22 cellular contexts compared by ENCODE assay signal in the genomic region with DNA sequence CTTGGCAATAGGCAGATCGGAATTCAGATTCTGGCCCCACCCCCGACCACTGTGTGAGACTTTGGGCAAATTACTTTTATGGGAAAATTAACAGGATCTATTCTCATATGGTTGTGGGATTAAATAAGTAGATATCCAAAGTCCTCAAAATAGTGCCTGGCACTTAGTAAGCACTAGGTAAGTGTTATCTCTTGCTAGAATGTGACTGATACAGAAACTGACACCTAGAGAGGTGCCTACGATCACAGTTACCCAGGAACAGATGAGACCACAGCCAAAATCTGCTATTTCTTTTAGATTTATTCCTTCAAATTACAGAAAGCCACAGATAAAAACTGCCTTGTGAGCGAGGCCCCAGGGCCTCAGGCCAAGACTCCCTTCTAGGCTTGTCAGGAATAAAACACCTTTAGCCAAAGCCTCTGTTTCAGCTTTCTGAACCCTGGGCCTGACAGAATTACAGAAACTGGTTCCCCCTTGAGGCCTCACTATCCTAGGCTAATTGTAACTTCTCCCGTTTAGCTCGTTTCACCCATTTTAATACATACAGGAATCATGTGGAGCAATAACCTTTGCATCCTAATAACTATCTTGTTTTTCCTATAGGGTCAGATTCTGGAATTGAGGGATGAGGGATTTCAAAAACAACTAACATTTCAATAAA. TPM values are rescaled to one million over a fixed set of nuclear protein-coding genes. Genes with fewer than 3 reads are reported as not detected.
A peak's percentile ranks its signal among the peaks of the same experiment; 100 is the strongest.
DNase-seq lines count a peak whose midpoint lies in the region; ATAC-seq and TF ChIP-seq lines count a peak whose summit lies in the region.
"Had no signal": no experiment of that assay in that cellular context is flagged by ENCODE, and none has a peak within 500 bp of the region (broad histone marks: within the 10 kb centered on the region; RNA-seq: fewer than 3 reads in every experiment).

No MANE protein-coding gene starts in this region.

- H3K36me3 Mint-ChIP-seq in endodermal cell (ENCODE audit: low read depth) (peaks cover 29% of the 10 kb centered on the region), nephron progenitor cell (ENCODE audit: low read depth) (peaks cover 22% of the 10 kb centered on the region), Calu3 (ENCODE audit: insufficient read depth, unreplicated experiment) (no peaks in the 10 kb centered on the region)
- H3K36me3 Mint-ChIP-seq: naive B cell; stimulated activated naive B cell treated with anti-CD40 and anti-IgM and Interleukin-4, amounts not matched to agents 10 μg/mL and 1 μg/mL and 100 μg/mL, for 72 hours had no signal

- H3K27me3 Mint-ChIP-seq in endodermal cell (ENCODE audit: insufficient read depth) (no peaks in the 10 kb centered on the region), nephron progenitor cell (ENCODE audit: low read depth, poor library complexity) (no peaks in the 10 kb centered on the region), Calu3 (ENCODE audit: unreplicated experiment) (no peaks in the 10 kb centered on the region)

- H3K9ac ChIP-seq in HUES48 (ENCODE audit: low read depth, low read length) = peak overlapping the region; percentile 22; the same call in 1 of the 2 replicates
- no peak overlapping the region for H3K9ac ChIP-seq in endodermal cell (ENCODE audit: extremely low read depth, low read length, poor library complexity, severe bottlenecking)

- peaks cover 17% of the 10 kb centered on the region for H3K4me1 Mint-ChIP-seq in endodermal cell
- H3K4me1 Mint-ChIP-seq in nephron progenitor cell = peaks cover 9% of the 10 kb centered on the region
- H3K4me1 Mint-ChIP-seq in Calu3 (ENCODE audit: low read depth, unreplicated experiment) = no peaks in the 10 kb centered on the region
- H3K4me1 Mint-ChIP-seq: naive B cell; stimulated activated naive B cell treated with anti-CD40 and anti-IgM and Interleukin-4, amounts not matched to agents 10 μg/mL and 1 μg/mL and 100 μg/mL, for 72 hours had no signal

- intact Hi-C loops in Calu3 (cut with micrococcal nuclease; ENCODE audit: unreplicated experiment) = no loop called here

- CTCF ChIA-PET in Calu3 (lab: Charles Lee) = no interaction called here

- H3K36me3 ChIP-seq in HUES48 (ENCODE audit: control insufficient read depth, insufficient read depth, low read length) = no peaks in the 10 kb centered on the region
- H3K36me3 ChIP-seq in endodermal cell (ENCODE audit: control insufficient read depth, insufficient read depth, low read length) = peaks cover 7% of the 10 kb centered on the region
- H3K36me3 ChIP-seq: heart left ventricle, ovary, right atrium auricular region, thoracic aorta, vagina had no signal

- TF ChIP-seq CTCF in endodermal cell (conservative IDR thresholded peaks at IDR 0.05) (peak; percentile 51), nephron progenitor cell (IDR thresholded peaks at IDR 0.05) (no peak), Calu3 (IDR thresholded peaks at IDR 0.05; ENCODE audit: unreplicated experiment) (no peak)

- H3K27ac ChIP-seq in HUES48 (ENCODE audit: low read depth, low read length) (peak overlapping the region; percentile 80), endodermal cell (ENCODE audit: low read depth, low read length) (peak overlapping the region; percentile 13)
- H3K27ac ChIP-seq: C4-2B, epithelial cell of prostate, heart left ventricle, ovary, right atrium auricular region, thoracic aorta, vagina had no signal

- no peaks in the 10 kb centered on the region for H3K9me3 Mint-ChIP-seq in endodermal cell
- no peaks in the 10 kb centered on the region for H3K9me3 Mint-ChIP-seq in nephron progenitor cell
- no peaks in the 10 kb centered on the region for H3K9me3 Mint-ChIP-seq in Calu3 (ENCODE audit: low read depth, unreplicated experiment)
- H3K9me3 Mint-ChIP-seq: stimulated activated naive B cell treated with anti-CD40 and anti-IgM and Interleukin-4, amounts not matched to agents 10 μg/mL and 1 μg/mL and 100 μg/mL, for 72 hours; T-helper 1 cell treated with Interleukin-12 subunit alpha and Interleukin-12 subunit beta and Interleukin-4 antibody, amounts not matched to agents 30 μg/mL and 1 μg/mL, for 36 hours had no signal

- H3K27ac Mint-ChIP-seq in endodermal cell (peak overlapping the region; percentile 74), nephron progenitor cell (peak overlapping the region; percentile 44), Calu3 (ENCODE audit: unreplicated experiment) (no peak overlapping the region)
- H3K27ac Mint-ChIP-seq: stimulated activated naive B cell treated with anti-CD40 and anti-IgM and Interleukin-4, amounts not matched to agents 10 μg/mL and 1 μg/mL and 100 μg/mL, for 72 hours; T-helper 1 cell treated with Interleukin-12 subunit alpha and Interleukin-12 subunit beta and Interleukin-4 antibody, amounts not matched to agents 30 μg/mL and 1 μg/mL, for 36 hours had no signal

- whole genome bisulfite sequencing in endodermal cell (ENCODE audit: insufficient coverage in 1 of 2, insufficient read length in 1 of 2), 2 experiments = 60 to 67% methylated on average over 6 of the region's 6 CpGs

- BruUV-seq in Calu3 (replicated peaks; lab: Mats Ljungman, UMichigan) = no TSS peak

- H3K4me3 ChIP-seq in HUES48 (ENCODE audit: low read depth, low read length) (no peak overlapping the region), endodermal cell (ENCODE audit: low read length) (no peak overlapping the region)
- H3K4me3 ChIP-seq: heart left ventricle, ovary, right atrium auricular region, thoracic aorta, vagina had no signal

- no peaks in the 10 kb centered on the region for H3K9me3 ChIP-seq in HUES48 (ENCODE audit: control insufficient read depth, insufficient read depth, low read length)
- peaks cover 5% of the 10 kb centered on the region for H3K9me3 ChIP-seq in endodermal cell (ENCODE audit: control insufficient read depth, low read length)
- H3K9me3 ChIP-seq: heart left ventricle, ovary, right atrium auricular region, thoracic aorta, vagina had no signal

- DNase-seq in endodermal cell (no peak), nephron progenitor cell (no peak), Calu3 (no peak), HT-29 (ENCODE audit: low spot score) (no peak), NCI-H2081 (lab: John Stamatoyannopoulos, UW) (no peak)
- DNase-seq: activated CD4-positive, alpha-beta T cell treated with anti-CD3 and anti-CD28 coated beads for 48 hours; cerebellar nuclear complex; heart left ventricle; Kasumi-1; naive B cell; NCI-H1694 treated with DMSO at 0.1 percent for 48 hours; ovary; stimulated activated naive B cell treated with anti-CD40 and anti-IgM and Interleukin-4, amounts not matched to agents 10 μg/mL and 1 μg/mL and 100 μg/mL, for 72 hours had no signal

- H3K4me1 ChIP-seq in HUES48 (ENCODE audit: control insufficient read depth, insufficient read depth, low read length) (peaks cover 14% of the 10 kb centered on the region), endodermal cell (ENCODE audit: control insufficient read depth, insufficient read depth, low read length) (peaks cover 2% of the 10 kb centered on the region)
- H3K4me1 ChIP-seq: heart left ventricle, right atrium auricular region, vagina had no signal

- H3K4me3 Mint-ChIP-seq in endodermal cell = no peak overlapping the region
- no peak overlapping the region for H3K4me3 Mint-ChIP-seq in nephron progenitor cell
- H3K4me3 Mint-ChIP-seq in Calu3 (ENCODE audit: low read depth, unreplicated experiment) = no peak overlapping the region
- H3K4me3 Mint-ChIP-seq: naive B cell; stimulated activated naive B cell treated with anti-CD40 and anti-IgM and Interleukin-4, amounts not matched to agents 10 μg/mL and 1 μg/mL and 100 μg/mL, for 72 hours; T-helper 1 cell treated with Interleukin-12 subunit alpha and Interleukin-12 subunit beta and Interleukin-4 antibody, amounts not matched to agents 30 μg/mL and 1 μg/mL, for 36 hours had no signal

- ATAC-seq in GM18868 (IDR thresholded peaks at IDR 0.05; ENCODE audit: unreplicated experiment) = peak; percentile 48
- ATAC-seq: heart left ventricle; left lobe of liver; stimulated activated naive B cell treated with anti-CD40 and anti-IgM and Interleukin-4, amounts not matched to agents 10 μg/mL and 1 μg/mL and 100 μg/mL, for 72 hours had no signal

- H3K27me3 ChIP-seq in HUES48 (ENCODE audit: control insufficient read depth, insufficient read depth, low read length) (no peaks in the 10 kb centered on the region), endodermal cell (ENCODE audit: control insufficient read depth, insufficient read depth, low read length, poor library complexity, severe bottlenecking) (no peaks in the 10 kb centered on the region)
- H3K27me3 ChIP-seq: heart left ventricle, ovary, right atrium auricular region, vagina had no signal

RNA-seq across cellular contexts. Expression of gene CHMP1B, which starts 22.3 kb away (rescaled TPM):
- total RNA-seq in endodermal cell (10 to 100 TPM; 35.3 to 35.8 TPM), Calu3 (2022) (44.4 and 47.2 TPM in 2 replicates)
- 37.6 TPM for polyA plus RNA-seq in endodermal cell (2013, experiment 1 of 2)
- 35.4 TPM for polyA plus RNA-seq in endodermal cell (2013, experiment 2 of 2)
- 47.1 and 51.8 TPM in 2 replicates for total RNA-seq in HT-29 (2014; rRNA removed; shearing (Covaris generic))
